1 cellular context compared by ENCODE assay signal in the genomic region with DNA sequence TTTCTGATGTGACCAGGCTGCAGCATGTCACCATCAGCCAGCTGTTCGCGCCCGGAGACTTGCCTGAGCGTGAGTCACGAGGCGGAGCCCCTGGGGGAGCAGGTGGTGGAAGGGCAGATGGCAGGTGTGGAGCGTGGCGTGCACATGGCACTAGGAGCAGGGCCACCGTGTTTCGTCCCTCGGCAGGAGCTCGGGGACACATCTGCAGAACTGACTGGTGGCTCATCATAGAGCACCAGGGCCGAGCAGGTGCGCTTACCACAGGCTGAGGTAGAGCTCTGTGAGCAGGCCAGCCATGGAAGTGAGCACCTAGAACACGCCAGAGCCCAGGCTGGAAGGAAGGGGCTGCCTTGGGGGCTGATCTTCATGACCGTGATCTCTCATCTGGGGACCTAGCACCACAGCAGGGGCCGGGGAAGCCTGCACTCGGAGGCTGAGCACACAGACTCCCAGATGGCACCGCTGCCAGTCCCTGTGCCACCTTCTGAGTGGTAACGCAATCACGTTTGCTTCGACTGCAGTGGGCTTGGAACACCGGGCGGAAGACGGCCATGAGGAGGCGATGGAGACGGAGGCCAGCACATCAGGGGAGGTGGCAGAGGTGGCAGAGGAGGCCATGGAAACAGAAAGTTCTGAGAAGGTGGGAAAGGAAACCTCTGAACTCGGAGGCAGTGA.
A peak's percentile ranks its signal among the peaks of the same experiment; 100 is the strongest.
TF ChIP-seq lines count a peak whose summit lies in the region.

No MANE protein-coding gene starts in this region.

TF ChIP-seq in HepG2, 621 proteins besides CTCF, POLR2A, EP300 and RAD21 (continued from another document):
- TF ChIP-seq, protein P1, sequence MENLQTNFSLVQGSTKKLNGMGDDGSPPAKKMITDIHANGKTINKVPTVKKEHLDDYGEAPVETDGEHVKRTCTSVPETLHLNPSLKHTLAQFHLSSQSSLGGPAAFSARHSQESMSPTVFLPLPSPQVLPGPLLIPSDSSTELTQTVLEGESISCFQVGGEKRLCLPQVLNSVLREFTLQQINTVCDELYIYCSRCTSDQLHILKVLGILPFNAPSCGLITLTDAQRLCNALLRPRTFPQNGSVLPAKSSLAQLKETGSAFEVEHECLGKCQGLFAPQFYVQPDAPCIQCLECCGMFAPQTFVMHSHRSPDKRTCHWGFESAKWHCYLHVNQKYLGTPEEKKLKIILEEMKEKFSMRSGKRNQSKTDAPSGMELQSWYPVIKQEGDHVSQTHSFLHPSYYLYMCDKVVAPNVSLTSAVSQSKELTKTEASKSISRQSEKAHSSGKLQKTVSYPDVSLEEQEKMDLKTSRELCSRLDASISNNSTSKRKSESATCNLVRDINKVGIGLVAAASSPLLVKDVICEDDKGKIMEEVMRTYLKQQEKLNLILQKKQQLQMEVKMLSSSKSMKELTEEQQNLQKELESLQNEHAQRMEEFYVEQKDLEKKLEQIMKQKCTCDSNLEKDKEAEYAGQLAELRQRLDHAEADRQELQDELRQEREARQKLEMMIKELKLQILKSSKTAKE (CRISPR knock-in tag; IDR thresholded peaks at IDR 0.05; ENCODE audit: borderline replicate concordance): no peak
- TF ChIP-seq CHCHD3 (CRISPR knock-in tag; IDR thresholded peaks at IDR 0.05) (no peak), ZNF180 (CRISPR knock-in tag; IDR thresholded peaks at IDR 0.05; ENCODE audit: borderline replicate concordance, low read depth) (no peak), U2AF2 (IDR thresholded peaks at IDR 0.05; ENCODE audit: low read depth, low read length) (no peak), MZF1 (CRISPR knock-in tag; IDR thresholded peaks at IDR 0.05; ENCODE audit: borderline replicate concordance) (no peak), AGO2 (optimal IDR thresholded peaks at IDR 0.05; ENCODE audit: low read depth, low read length) (peak; percentile 37), ZNF761 (CRISPR knock-in tag; conservative IDR thresholded peaks at IDR 0.05) (no peak), RNF2 (conservative IDR thresholded peaks at IDR 0.05; ENCODE audit: low read depth) (no peak)
- TF ChIP-seq, protein P2, sequence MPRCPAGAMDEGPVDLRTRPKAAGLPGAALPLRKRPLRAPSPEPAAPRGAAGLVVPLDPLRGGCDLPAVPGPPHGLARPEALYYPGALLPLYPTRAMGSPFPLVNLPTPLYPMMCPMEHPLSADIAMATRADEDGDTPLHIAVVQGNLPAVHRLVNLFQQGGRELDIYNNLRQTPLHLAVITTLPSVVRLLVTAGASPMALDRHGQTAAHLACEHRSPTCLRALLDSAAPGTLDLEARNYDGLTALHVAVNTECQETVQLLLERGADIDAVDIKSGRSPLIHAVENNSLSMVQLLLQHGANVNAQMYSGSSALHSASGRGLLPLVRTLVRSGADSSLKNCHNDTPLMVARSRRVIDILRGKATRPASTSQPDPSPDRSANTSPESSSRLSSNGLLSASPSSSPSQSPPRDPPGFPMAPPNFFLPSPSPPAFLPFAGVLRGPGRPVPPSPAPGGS (CRISPR knock-in tag; IDR thresholded peaks at IDR 0.05): no peak
- TF ChIP-seq, protein P3, sequence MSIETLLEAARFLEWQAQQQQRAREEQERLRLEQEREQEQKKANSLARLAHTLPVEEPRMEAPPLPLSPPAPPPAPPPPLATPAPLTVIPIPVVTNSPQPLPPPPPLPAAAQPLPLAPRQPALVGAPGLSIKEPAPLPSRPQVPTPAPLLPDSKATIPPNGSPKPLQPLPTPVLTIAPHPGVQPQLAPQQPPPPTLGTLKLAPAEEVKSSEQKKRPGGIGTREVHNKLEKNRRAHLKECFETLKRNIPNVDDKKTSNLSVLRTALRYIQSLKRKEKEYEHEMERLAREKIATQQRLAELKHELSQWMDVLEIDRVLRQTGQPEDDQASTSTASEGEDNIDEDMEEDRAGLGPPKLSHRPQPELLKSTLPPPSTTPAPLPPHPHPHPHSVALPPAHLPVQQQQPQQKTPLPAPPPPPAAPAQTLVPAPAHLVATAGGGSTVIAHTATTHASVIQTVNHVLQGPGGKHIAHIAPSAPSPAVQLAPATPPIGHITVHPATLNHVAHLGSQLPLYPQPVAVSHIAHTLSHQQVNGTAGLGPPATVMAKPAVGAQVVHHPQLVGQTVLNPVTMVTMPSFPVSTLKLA (IDR thresholded peaks at IDR 0.05): peak; percentile 79
- TF ChIP-seq, protein P4, sequence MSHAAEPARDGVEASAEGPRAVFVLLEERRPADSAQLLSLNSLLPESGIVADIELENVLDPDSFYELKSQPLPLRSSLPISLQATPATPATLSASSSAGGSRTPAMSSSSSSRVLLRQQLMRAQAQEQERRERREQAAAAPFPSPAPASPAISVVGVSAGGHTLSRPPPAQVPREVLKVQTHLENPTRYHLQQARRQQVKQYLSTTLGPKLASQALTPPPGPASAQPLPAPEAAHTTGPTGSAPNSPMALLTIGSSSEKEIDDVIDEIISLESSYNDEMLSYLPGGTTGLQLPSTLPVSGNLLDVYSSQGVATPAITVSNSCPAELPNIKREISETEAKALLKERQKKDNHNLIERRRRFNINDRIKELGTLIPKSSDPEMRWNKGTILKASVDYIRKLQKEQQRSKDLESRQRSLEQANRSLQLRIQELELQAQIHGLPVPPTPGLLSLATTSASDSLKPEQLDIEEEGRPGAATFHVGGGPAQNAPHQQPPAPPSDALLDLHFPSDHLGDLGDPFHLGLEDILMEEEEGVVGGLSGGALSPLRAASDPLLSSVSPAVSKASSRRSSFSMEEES (CRISPR knock-in tag; IDR thresholded peaks at IDR 0.05): no peak
